Comparison of ENCODE assay signal across 6 cellular contexts in the genomic region with DNA sequence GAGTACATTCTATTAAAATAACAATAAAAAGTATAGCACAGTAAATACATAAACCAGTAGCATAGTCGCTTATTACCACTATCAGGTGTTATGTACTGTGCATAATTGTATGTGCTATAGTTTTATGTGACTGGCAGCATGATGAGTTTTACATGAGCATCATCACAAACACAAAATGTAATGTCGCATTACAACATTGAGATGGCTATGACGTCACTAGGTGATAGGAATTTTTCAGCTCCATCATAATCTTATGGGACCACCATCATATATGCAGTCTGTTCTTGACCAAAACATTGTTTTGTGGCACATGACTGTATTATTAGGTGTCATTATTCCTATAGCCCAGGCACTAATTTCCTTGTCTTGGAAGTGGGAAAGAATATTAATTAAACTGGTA. TPM values are rescaled to one million over a fixed set of nuclear protein-coding genes. Genes with fewer than 3 reads are reported as not detected.
"Had no signal": no experiment of that assay in that cellular context is flagged by ENCODE, and none has a peak within 500 bp of the region (broad histone marks: within the 10 kb centered on the region; RNA-seq: fewer than 3 reads in every experiment).

No MANE protein-coding gene starts in this region.

- H3K27ac ChIP-seq: HL-60, KMS-11 had no signal

- H3K9ac ChIP-seq: KMS-11 had no signal

- DNase-seq: IMR-90, KBM-7, KG1 had no signal

- H3K4me2 ChIP-seq: KMS-11 had no signal

RNA-seq across cellular contexts. Expression of a gene that starts 48.6 kb away (rescaled TPM):
- total RNA-seq: HT-29 had no signal
